28 cellular contexts compared by ENCODE assay signal in the genomic region with DNA sequence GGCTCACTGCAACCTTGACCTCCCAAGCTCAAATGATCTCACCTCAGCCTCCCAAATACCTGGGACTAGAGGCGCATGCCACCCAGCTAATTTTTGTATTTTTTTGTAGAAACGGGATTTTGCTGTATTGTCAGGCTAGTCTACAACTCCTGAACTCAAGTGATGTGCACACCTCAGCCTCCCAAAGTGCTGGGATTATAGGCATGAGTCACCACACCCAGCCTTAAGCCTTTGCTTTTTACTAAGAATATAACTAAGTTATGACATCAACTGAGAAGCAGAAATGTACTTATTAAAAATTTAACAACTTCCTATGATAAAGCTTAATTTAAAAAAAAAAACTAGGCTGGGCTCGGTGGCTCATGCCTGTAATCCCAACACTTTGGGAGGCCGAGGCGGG.
"Had no signal": no experiment of that assay in that cellular context is flagged by ENCODE, and none has a peak within 500 bp of the region (broad histone marks: within the 10 kb centered on the region; RNA-seq: fewer than 3 reads in every experiment).

No MANE protein-coding gene starts in this region.

- ATAC-seq: activated CD8-positive, alpha-beta T cell treated with anti-CD3 and anti-CD28 coated beads for 36 hours; activated naive CD8-positive, alpha-beta T cell treated with anti-CD3 and anti-CD28 coated beads, Interleukin-2, amount 50 U/mL, for 24 hours; activated T-cell treated with anti-CD3 and anti-CD28 coated beads, Interleukin-2, amount 50 U/mL, for 4 hours; activated T-cell treated with anti-CD3 and anti-CD28 coated beads, Interleukin-2, amount 50 U/mL, for 72 hours; activated T-helper 17 cell treated with anti-CD3 and anti-CD28 coated beads, Interleukin-2, amount 50 U/mL, for 72 hours had no signal

- H3K9me3 ChIP-seq: ascending aorta had no signal

- H3K4me3 ChIP-seq: ascending aorta, cardiac muscle cell had no signal

- DNase-seq: activated B cell treated with CpG ODN at 0.5 μM for 24 hours; activated CD4-positive, alpha-beta memory T cell treated with anti-CD3 and anti-CD28 coated beads for 36 hours; activated CD4-positive, alpha-beta T cell treated with anti-CD3 and anti-CD28 coated beads for 4 hours; activated CD4-positive, alpha-beta T cell treated with anti-CD3 and anti-CD28 coated beads, Interleukin-2, amount 10 ng/mL, durations not matched to agents 24 days and 14 days; activated CD4-positive, alpha-beta T cell treated with anti-CD3 and anti-CD28 coated beads, Interleukin-2, amount 50 U/mL, for 1 hour; activated CD4-positive, alpha-beta T cell treated with anti-CD3 and anti-CD28 coated beads, Interleukin-2, amount 50 U/mL, for 4 hours; activated CD4-positive, CD25-positive, alpha-beta regulatory T cell treated with anti-CD3 and anti-CD28 coated beads, Interleukin-2, amount 50 U/mL, for 72 hours; activated CD8-positive, alpha-beta memory T cell treated with anti-CD3 and anti-CD28 coated beads, Interleukin-2, amount 50 U/mL, for 4 hours; activated CD8-positive, alpha-beta T cell treated with anti-CD3 and anti-CD28 coated beads for 36 hours; activated gamma-delta T cell treated with Interleukin-2 at 50 U/mL for 16 hours; activated naive CD4-positive, alpha-beta T cell; activated naive CD4-positive, alpha-beta T cell treated with anti-CD3 and anti-CD28 coated beads for 36 hours; activated naive CD8-positive, alpha-beta T cell treated with anti-CD3 and anti-CD28 coated beads, Interleukin-2, amount 10 ng/mL, durations not matched to agents 7 days and 5 days; activated naive CD8-positive, alpha-beta T cell treated with anti-CD3 and anti-CD28 coated beads, Interleukin-2, amount 50 U/mL, for 24 hours; activated T-cell treated with anti-CD3 and anti-CD28 coated beads for 4 hours; activated T-cell treated with anti-CD3 and anti-CD28 coated beads, Interleukin-2, amount 50 U/mL, for 1 hour; activated T-cell treated with anti-CD3 and anti-CD28 coated beads, Interleukin-2, amount 50 U/mL, for 4 hours; activated T-cell treated with anti-CD3 and anti-CD28 coated beads, Interleukin-2, amount 50 U/mL, for 72 hours; amygdala; anterior cingulate cortex; cerebellar nuclear complex; T-helper 1 cell; T-helper 2 cell; T-helper 9 cell had no signal

- H3K27ac ChIP-seq: ascending aorta, cardiac muscle cell, VCaP had no signal

- H3K27me3 ChIP-seq: ascending aorta, cardiac muscle cell had no signal

- H3K4me1 ChIP-seq: ascending aorta had no signal
